Comparison of ENCODE assay signal across 1 cellular context in the genomic region with DNA sequence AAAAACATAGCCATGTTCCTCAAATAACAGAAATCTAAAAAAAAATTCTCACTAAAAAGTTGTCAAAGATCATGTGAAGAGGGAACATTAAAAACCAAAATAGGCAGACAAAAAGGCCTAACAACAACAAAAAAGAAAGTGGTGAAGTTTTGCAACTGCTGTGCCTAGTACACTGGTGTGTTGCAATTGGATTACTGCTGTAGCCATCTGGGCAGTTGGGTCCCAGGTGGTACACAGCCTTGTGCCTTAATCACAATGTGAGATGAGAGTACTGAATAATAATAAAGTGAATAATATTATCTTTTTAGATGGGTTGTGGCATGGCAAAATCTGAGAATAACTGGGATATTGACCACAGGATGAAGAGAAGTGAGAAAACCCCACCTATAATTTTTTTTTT.
TF ChIP-seq lines count a peak whose summit lies in the region.

No MANE protein-coding gene starts in this region.

TF ChIP-seq in H1, 55 proteins besides CTCF, POLR2A, EP300 and RAD21:
- TF ChIP-seq CEBPB (IDR thresholded peaks at IDR 0.05; ENCODE audit: low read depth, low read length) (0 out of 2 replicates have a peak, but pooled peaks have one; percentile 8), SIN3A (conservative IDR thresholded peaks at IDR 0.05 in 1 of 2, IDR thresholded peaks at IDR 0.05 in 1 of 2; ENCODE audit: low read depth in 1 of 2, low read length in 2 of 2) (no peak), FOSL1 (IDR thresholded peaks at IDR 0.05; ENCODE audit: insufficient read depth, low read depth, low read length) (no peak), SIRT6 (IDR thresholded peaks at IDR 0.05; ENCODE audit: low read length) (no peak), SUZ12 (IDR thresholded peaks at IDR 0.05; ENCODE audit: low read length) (no peak), EGR1 (IDR thresholded peaks at IDR 0.05; ENCODE audit: borderline replicate concordance, low read depth, low read length) (no peak), RNF2 (IDR thresholded peaks at IDR 0.05; ENCODE audit: borderline replicate concordance, low read depth, low read length, missing control alignments, poor library complexity, severe bottlenecking) (no peak)
- TF ChIP-seq, protein P1, sequence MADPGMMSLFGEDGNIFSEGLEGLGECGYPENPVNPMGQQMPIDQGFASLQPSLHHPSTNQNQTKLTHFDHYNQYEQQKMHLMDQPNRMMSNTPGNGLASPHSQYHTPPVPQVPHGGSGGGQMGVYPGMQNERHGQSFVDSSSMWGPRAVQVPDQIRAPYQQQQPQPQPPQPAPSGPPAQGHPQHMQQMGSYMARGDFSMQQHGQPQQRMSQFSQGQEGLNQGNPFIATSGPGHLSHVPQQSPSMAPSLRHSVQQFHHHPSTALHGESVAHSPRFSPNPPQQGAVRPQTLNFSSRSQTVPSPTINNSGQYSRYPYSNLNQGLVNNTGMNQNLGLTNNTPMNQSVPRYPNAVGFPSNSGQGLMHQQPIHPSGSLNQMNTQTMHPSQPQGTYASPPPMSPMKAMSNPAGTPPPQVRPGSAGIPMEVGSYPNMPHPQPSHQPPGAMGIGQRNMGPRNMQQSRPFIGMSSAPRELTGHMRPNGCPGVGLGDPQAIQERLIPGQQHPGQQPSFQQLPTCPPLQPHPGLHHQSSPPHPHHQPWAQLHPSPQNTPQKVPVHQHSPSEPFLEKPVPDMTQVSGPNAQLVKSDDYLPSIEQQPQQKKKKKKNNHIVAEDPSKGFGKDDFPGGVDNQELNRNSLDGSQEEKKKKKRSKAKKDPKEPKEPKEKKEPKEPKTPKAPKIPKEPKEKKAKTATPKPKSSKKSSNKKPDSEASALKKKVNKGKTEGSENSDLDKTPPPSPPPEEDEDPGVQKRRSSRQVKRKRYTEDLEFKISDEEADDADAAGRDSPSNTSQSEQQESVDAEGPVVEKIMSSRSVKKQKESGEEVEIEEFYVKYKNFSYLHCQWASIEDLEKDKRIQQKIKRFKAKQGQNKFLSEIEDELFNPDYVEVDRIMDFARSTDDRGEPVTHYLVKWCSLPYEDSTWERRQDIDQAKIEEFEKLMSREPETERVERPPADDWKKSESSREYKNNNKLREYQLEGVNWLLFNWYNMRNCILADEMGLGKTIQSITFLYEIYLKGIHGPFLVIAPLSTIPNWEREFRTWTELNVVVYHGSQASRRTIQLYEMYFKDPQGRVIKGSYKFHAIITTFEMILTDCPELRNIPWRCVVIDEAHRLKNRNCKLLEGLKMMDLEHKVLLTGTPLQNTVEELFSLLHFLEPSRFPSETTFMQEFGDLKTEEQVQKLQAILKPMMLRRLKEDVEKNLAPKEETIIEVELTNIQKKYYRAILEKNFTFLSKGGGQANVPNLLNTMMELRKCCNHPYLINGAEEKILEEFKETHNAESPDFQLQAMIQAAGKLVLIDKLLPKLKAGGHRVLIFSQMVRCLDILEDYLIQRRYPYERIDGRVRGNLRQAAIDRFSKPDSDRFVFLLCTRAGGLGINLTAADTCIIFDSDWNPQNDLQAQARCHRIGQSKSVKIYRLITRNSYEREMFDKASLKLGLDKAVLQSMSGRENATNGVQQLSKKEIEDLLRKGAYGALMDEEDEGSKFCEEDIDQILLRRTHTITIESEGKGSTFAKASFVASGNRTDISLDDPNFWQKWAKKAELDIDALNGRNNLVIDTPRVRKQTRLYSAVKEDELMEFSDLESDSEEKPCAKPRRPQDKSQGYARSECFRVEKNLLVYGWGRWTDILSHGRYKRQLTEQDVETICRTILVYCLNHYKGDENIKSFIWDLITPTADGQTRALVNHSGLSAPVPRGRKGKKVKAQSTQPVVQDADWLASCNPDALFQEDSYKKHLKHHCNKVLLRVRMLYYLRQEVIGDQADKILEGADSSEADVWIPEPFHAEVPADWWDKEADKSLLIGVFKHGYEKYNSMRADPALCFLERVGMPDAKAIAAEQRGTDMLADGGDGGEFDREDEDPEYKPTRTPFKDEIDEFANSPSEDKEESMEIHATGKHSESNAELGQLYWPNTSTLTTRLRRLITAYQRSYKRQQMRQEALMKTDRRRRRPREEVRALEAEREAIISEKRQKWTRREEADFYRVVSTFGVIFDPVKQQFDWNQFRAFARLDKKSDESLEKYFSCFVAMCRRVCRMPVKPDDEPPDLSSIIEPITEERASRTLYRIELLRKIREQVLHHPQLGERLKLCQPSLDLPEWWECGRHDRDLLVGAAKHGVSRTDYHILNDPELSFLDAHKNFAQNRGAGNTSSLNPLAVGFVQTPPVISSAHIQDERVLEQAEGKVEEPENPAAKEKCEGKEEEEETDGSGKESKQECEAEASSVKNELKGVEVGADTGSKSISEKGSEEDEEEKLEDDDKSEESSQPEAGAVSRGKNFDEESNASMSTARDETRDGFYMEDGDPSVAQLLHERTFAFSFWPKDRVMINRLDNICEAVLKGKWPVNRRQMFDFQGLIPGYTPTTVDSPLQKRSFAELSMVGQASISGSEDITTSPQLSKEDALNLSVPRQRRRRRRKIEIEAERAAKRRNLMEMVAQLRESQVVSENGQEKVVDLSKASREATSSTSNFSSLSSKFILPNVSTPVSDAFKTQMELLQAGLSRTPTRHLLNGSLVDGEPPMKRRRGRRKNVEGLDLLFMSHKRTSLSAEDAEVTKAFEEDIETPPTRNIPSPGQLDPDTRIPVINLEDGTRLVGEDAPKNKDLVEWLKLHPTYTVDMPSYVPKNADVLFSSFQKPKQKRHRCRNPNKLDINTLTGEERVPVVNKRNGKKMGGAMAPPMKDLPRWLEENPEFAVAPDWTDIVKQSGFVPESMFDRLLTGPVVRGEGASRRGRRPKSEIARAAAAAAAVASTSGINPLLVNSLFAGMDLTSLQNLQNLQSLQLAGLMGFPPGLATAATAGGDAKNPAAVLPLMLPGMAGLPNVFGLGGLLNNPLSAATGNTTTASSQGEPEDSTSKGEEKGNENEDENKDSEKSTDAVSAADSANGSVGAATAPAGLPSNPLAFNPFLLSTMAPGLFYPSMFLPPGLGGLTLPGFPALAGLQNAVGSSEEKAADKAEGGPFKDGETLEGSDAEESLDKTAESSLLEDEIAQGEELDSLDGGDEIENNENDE (IDR thresholded peaks at IDR 0.05; ENCODE audit: insufficient replicate concordance, low read length) = no peak
- TF ChIP-seq, protein P2, sequence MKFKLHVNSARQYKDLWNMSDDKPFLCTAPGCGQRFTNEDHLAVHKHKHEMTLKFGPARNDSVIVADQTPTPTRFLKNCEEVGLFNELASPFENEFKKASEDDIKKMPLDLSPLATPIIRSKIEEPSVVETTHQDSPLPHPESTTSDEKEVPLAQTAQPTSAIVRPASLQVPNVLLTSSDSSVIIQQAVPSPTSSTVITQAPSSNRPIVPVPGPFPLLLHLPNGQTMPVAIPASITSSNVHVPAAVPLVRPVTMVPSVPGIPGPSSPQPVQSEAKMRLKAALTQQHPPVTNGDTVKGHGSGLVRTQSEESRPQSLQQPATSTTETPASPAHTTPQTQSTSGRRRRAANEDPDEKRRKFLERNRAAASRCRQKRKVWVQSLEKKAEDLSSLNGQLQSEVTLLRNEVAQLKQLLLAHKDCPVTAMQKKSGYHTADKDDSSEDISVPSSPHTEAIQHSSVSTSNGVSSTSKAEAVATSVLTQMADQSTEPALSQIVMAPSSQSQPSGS (IDR thresholded peaks at IDR 0.05; ENCODE audit: low read length) = no peak
TF ChIP-seq in H1: peak in this region for 1.
